1 cellular context compared by ENCODE assay signal in genomic region chr9:131678499-131679111, GRCh38.
TF ChIP-seq lines count a peak whose summit lies in the region.

No MANE protein-coding gene starts in this region.

TF ChIP-seq in HepG2, 621 proteins besides CTCF, POLR2A, EP300 and RAD21 (continued from another document):
- TF ChIP-seq ZNF687 (CRISPR knock-in tag; IDR thresholded peaks at IDR 0.05): peak; percentile 55
- TF ChIP-seq ZNF615 (CRISPR knock-in tag; IDR thresholded peaks at IDR 0.05; ENCODE audit: borderline replicate concordance): no peak
- TF ChIP-seq ZNF501 (CRISPR knock-in tag; IDR thresholded peaks at IDR 0.05): 0 out of 2 replicates have a peak, but pooled peaks have one; percentile 16
- TF ChIP-seq IRF2 (CRISPR knock-in tag; IDR thresholded peaks at IDR 0.05): 0 out of 2 replicates have a peak, but pooled peaks have one; percentile 27
- TF ChIP-seq ZNF800 (CRISPR knock-in tag; IDR thresholded peaks at IDR 0.05): 0 out of 2 replicates have a peak, but pooled peaks have one; percentile 28
- no peak for TF ChIP-seq MEIS2 (CRISPR knock-in tag; IDR thresholded peaks at IDR 0.05)
- TF ChIP-seq XRCC5 (optimal IDR thresholded peaks at IDR 0.05; ENCODE audit: low read length): peak; percentile 34
- no peak for TF ChIP-seq ZNF460 (CRISPR knock-in tag; IDR thresholded peaks at IDR 0.05; ENCODE audit: borderline replicate concordance)
- no peak for TF ChIP-seq ZNF691 (CRISPR knock-in tag; IDR thresholded peaks at IDR 0.05; ENCODE audit: borderline replicate concordance, low read depth)
